In the genomic region with DNA sequence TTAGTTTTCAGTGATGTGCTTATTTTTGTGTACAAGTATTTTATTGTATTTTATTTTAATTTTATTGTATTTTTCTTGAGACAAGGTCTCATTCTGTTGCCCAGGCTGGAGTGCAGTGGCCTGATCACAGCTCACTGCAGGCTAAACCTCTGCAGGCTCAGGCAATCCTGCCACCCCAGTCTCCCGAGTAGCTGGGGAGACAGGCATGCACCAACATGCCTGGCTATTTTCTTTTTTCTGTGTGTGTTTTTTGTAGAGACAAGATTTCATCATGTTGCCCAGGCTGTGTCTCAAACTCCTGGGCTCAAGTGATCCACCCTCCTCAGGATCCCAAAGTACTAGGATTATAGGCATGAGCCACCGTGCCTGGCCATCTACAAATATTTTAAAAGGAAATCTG, we compare ENCODE assay signal across 17 cellular contexts.
"Had no signal": no experiment of that assay in that cellular context is flagged by ENCODE, and none has a peak within 500 bp of the region (broad histone marks: within the 10 kb centered on the region; RNA-seq: fewer than 3 reads in every experiment).

No MANE protein-coding gene starts in this region.

- H3K36me3 ChIP-seq: right atrium auricular region, tibial nerve, uterus had no signal

- H3K4me3 ChIP-seq: right atrium auricular region, tibial nerve, uterus had no signal

- H3K4me1 ChIP-seq: right atrium auricular region, tibial nerve, uterus had no signal

- H3K27ac ChIP-seq: right atrium auricular region, tibial nerve, uterus had no signal

- ATAC-seq: activated naive CD8-positive, alpha-beta T cell treated with anti-CD3 and anti-CD28 coated beads, Interleukin-2, amount 50 U/mL, for 24 hours; activated T-helper 17 cell treated with anti-CD3 and anti-CD28 coated beads, Interleukin-2, amount 50 U/mL, for 72 hours; esophagus mucosa; left lobe of liver; naive thymus-derived CD8-positive, alpha-beta T cell; stimulated activated naive B cell treated with anti-CD40 and anti-IgM and Interleukin-4, amounts not matched to agents 10 μg/mL and 1 μg/mL and 100 μg/mL, for 72 hours had no signal

- DNase-seq: activated CD4-positive, alpha-beta T cell treated with anti-CD3 and anti-CD28 coated beads, Interleukin-2, amount 50 U/mL, for 4 hours; activated CD4-positive, CD25-positive, alpha-beta regulatory T cell treated with anti-CD3 and anti-CD28 coated beads, Interleukin-2, amount 50 U/mL, for 72 hours; activated naive CD4-positive, alpha-beta T cell treated with Interleukin-2 at 50 U/mL for 16 hours; activated naive CD8-positive, alpha-beta T cell treated with anti-CD3 and anti-CD28 coated beads, Interleukin-2, amount 50 U/mL, for 24 hours; aorta; caudate nucleus; naive thymus-derived CD8-positive, alpha-beta T cell; stimulated activated CD4-positive, alpha-beta T cell treated with anti-CD3 and anti-CD28 coated beads, Interleukin-15, amount 100 ng/mL, for 24 hours; stimulated activated CD4-positive, alpha-beta T cell treated with anti-CD3 and anti-CD28 coated beads, Interleukin-4, amount 100 ng/mL, for 1 hour; stimulated activated naive B cell treated with anti-CD40 and anti-IgM and Interleukin-4, amounts not matched to agents 10 μg/mL and 1 μg/mL and 100 μg/mL, for 72 hours; T-helper 9 cell; uterus had no signal

- H3K9me3 ChIP-seq: uterus had no signal
